Comparison of ENCODE assay signal across 8 cellular contexts in the genomic region with DNA sequence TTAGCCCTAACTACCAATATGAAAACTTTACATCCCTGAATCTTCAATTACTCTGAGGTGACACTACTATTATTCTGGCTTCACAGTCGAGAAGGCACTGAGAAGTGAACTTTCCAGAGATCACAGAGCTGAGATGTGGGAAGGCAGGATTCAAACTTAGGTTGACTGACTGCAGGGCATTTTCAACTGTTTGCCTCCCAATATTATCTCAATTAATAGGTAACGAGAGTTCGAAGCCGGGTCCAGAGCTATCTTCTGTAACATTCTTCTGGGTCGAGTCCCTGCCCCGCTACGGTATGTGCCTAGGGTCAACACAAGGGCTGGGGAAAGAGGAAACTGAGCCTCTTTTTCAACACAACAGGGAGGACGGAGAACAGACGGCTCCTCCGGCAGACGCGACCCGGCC. TPM values are rescaled to one million over a fixed set of nuclear protein-coding genes. Genes with fewer than 3 reads are reported as not detected.
DNase-seq lines count a peak whose midpoint lies in the region; ATAC-seq, FAIRE-seq and TF ChIP-seq lines count a peak whose summit lies in the region.

No MANE protein-coding gene starts in this region.

- peak overlapping the region; percentile 100 for H3K9ac ChIP-seq in adipocyte (ENCODE audit: low read length)

- no peak for DNase-seq in A549 (ENCODE audit: low read depth in 1 of 2, low spot score in 1 of 2)
- DNase-seq in adipocyte (ENCODE audit: low read depth) = no peak
- no peak for DNase-seq in right lobe of liver
- no peak for DNase-seq in amniotic stem cell (lab: John Stamatoyannopoulos, UW)
- no peak for DNase-seq in DMS53 treated with DMSO at 0.1 percent for 48 hours (lab: John Stamatoyannopoulos, UW; ENCODE audit: unreplicated experiment)
- no peak for DNase-seq in OCI-M2 (lab: John Stamatoyannopoulos, UW; ENCODE audit: unreplicated experiment)

- H3K36me3 ChIP-seq in adipocyte (ENCODE audit: control insufficient read depth, insufficient read depth, low read length, severe bottlenecking) = no peaks in the 10 kb centered on the region
- no peaks in the 10 kb centered on the region for H3K36me3 ChIP-seq in right lobe of liver
- no peaks in the 10 kb centered on the region for H3K36me3 ChIP-seq in urinary bladder (ENCODE audit: insufficient read depth)

- H3K4me1 ChIP-seq in A549 = peaks cover 35% of the 10 kb centered on the region
- H3K4me1 ChIP-seq in adipocyte (ENCODE audit: control insufficient read depth, insufficient read depth, low read length) = peaks cover 28% of the 10 kb centered on the region
- H3K4me1 ChIP-seq in right lobe of liver = peaks cover 0 to 16% (median 4%) of the 10 kb centered on the region in 4 donors
- peaks cover 4% of the 10 kb centered on the region for H3K4me1 ChIP-seq in urinary bladder (ENCODE audit: insufficient read depth)

- H3K27me3 ChIP-seq in adipocyte (replicated peaks; ENCODE audit: control insufficient read depth, insufficient read depth, low read length) (no peaks in the 10 kb centered on the region), right lobe of liver (no peaks in the 10 kb centered on the region)

- TF ChIP-seq EP300 in A549 (IDR thresholded peaks at IDR 0.05) = no peak

- H3K4me3 ChIP-seq in A549 (peak overlapping the region; percentile 56), adipocyte (ENCODE audit: low read length) (peak overlapping the region; percentile 98), right lobe of liver (peak overlapping the region; percentile 68 to 80 (median 71)), urinary bladder (ENCODE audit: low read depth, low read length) (peak overlapping the region; percentile 71)

- ATAC-seq in A549 (peak in 1 of 2 experiments; percentile 3; a peak in 2 of 6 replicates), GM21786 (IDR thresholded peaks at IDR 0.05; ENCODE audit: unreplicated experiment) (peak; percentile 20), right lobe of liver (no peak)

- H3K27ac ChIP-seq in A549 (peak overlapping the region; percentile 94 to 96), right lobe of liver (peak overlapping the region; percentile 99), urinary bladder (ENCODE audit: low read depth) (peak overlapping the region; percentile 98)

- no peak for TF ChIP-seq RAD21 in A549 (conservative IDR thresholded peaks at IDR 0.05 in 1 of 2, IDR thresholded peaks at IDR 0.05 in 1 of 2)

- TF ChIP-seq POLR2A in A549 (IDR thresholded peaks at IDR 0.05; ENCODE audit: low read length) (peak; percentile 46; the same call in 1 of the 2 replicates), right lobe of liver (IDR thresholded peaks at IDR 0.05) (no peak)

- FAIRE-seq in A549 (lab: Jason Lieb, UNC) = no peak

- H3K4me2 ChIP-seq in A549 = peak overlapping the region; percentile 74

- CTCF ChIA-PET in A549 (lab: Yijun Ruan, JAX) = interaction anchor here (1.1 kb wide), 1 partner anchor 12 kb away, joined by 3 read pairs; no protein-coding TSS in a partner anchor

- peaks cover 5% of the 10 kb centered on the region; the same call in 1 of the 3 replicates for H3K9me3 ChIP-seq in A549
- no peaks in the 10 kb centered on the region for H3K9me3 ChIP-seq in adipocyte (ENCODE audit: control insufficient read depth, low read length)
- no peaks in the 10 kb centered on the region for H3K9me3 ChIP-seq in right lobe of liver

- TF ChIP-seq CTCF in A549 (IDR thresholded peaks at IDR 0.05) = no peak
- TF ChIP-seq CTCF in right lobe of liver (IDR thresholded peaks at IDR 0.05) = no peak

- intact Hi-C loops in right lobe of liver (cut with DNase I) = no loop called here

- under 1% methylated on average over 13 of the region's 13 CpGs for WGBS in A549 (ENCODE audit: missing lambda C conversion rate)
- 0% methylated on average over 8 of the region's 13 CpGs for WGBS in right lobe of liver (ENCODE audit: insufficient coverage, low coverage, low lambda C conversion rate, missing lambda C conversion rate)
- under 1% methylated on average over 13 of the region's 13 CpGs for WGBS in urinary bladder

- POLR2A ChIA-PET in A549 (lab: Yijun Ruan, JAX) = interaction anchor here (0.6 to 2.5 kb wide), 4 partner anchors 46 to 411 kb away, joined by 3 to 14 read pairs (median 8); a partner anchor contains a TSS

TF ChIP-seq in A549, 52 proteins besides CTCF, POLR2A, EP300 and RAD21:
- 0 out of 2 replicates have a peak, but pooled peaks have one; percentile 58 for TF ChIP-seq POLR2AphosphoS2 (conservative IDR thresholded peaks at IDR 0.05; ENCODE audit: low read length)
- no peak for TF ChIP-seq EHF (CRISPR knock-in tag; IDR thresholded peaks at IDR 0.05)

RNA-seq across cellular contexts. Expression of a gene that starts 0.8 kb away (rescaled TPM):
- polyA plus RNA-seq in A549 (2011; rRNA removed) (175 and 246 TPM in 2 replicates), A549 (2017; fragmentation: RNase III; extraction: RNeasy Plus Mini Kit Qiagen cat#74134 plus additional on column Dnase treatment) (108 to 109 TPM (median 108 TPM) in 3 replicates), urinary bladder (163 TPM)
- 60.1 and 66.2 TPM in 2 replicates for polyA plus RNA-seq in A549 (2012; cell fraction: cytosol; rRNA removed)
- polyA plus RNA-seq in A549 (2012; cell fraction: nucleus; rRNA removed) = 14.5 and 21.6 TPM in 2 replicates
- polyA minus RNA-seq in A549 (2011; rRNA and poly(A)+ RNA removed) = 58.5 and 73.4 TPM in 2 replicates
- total RNA-seq in right lobe of liver (10 to 100 TPM; 16.2 to 29.3 (median 24.4) TPM), urinary bladder (69.4 TPM)
